Comparison of ENCODE assay signal across 23 cellular contexts in the genomic region with DNA sequence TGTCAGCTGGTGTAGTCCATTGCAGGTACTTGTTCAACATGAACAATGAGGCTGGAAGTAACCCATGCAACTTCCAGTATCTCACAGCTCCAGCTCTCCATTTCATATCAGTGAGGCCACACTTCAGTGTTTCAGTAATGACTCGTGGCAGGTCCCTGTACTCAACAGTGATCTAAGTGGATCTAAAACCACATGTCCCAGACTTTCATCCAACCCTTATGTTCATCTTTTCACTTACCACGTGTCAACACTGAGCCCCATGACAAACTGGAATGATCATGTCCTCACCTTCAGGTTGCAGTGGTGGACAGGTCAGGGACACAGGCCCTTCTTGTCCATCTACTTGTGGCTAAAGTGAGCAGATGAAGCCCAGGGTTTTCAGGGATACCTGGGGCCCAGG.
A peak's percentile ranks its signal among the peaks of the same experiment; 100 is the strongest.
DNase-seq lines count a peak whose midpoint lies in the region; ATAC-seq, FAIRE-seq and TF ChIP-seq lines count a peak whose summit lies in the region.
"Had no signal": no experiment of that assay in that cellular context is flagged by ENCODE, and none has a peak within 500 bp of the region (broad histone marks: within the 10 kb centered on the region; RNA-seq: fewer than 3 reads in every experiment).

No MANE protein-coding gene starts in this region.

- peak; percentile 98 for FAIRE-seq in bronchial epithelial cell (lab: Jason Lieb, UNC)
- FAIRE-seq: A204.1, G401.6, GM12892, H1 had no signal

- WGBS in trophoblast cell (ENCODE audit: extremely low coverage, insufficient coverage, insufficient read length), result no CpG with 5 or more reads among the region's 2 CpGs

- CTCF ChIA-PET in activated CD4-positive, alpha-beta T cell treated with anti-CD3 and anti-CD28 coated beads for 36 hours (lab: Charles Lee), result no interaction called here

- H2AFZ ChIP-seq in trophoblast cell (ENCODE audit: insufficient read depth, low read length, poor library complexity), result no peak overlapping the region
- H2AFZ ChIP-seq: GM23248 had no signal

- H4K12ac ChIP-seq in trophoblast cell (ENCODE audit: low read depth, low read length), result no peak overlapping the region

- H3K36me3 ChIP-seq in bronchial epithelial cell (ENCODE audit: control insufficient read depth, insufficient read depth, low read length) (no peaks in the 10 kb centered on the region), trophoblast cell (ENCODE audit: control insufficient read depth in 1 of 2, insufficient read depth in 2 of 2, low read length in 2 of 2) (no peaks in the 10 kb centered on the region)
- H3K36me3 ChIP-seq: BLaER1 had no signal

- H3K27me3 Mint-ChIP-seq in activated CD4-positive, alpha-beta T cell treated with anti-CD3 and anti-CD28 coated beads, Interleukin-2, amount 10 ng/mL, durations not matched to agents 24 days and 14 days, result peaks cover 18% of the 10 kb centered on the region
- H3K27me3 Mint-ChIP-seq in activated CD4-positive, alpha-beta T cell treated with anti-CD3 and anti-CD28 coated beads for 36 hours, result peaks cover 17% of the 10 kb centered on the region

- H3K9me3 Mint-ChIP-seq in activated CD4-positive, alpha-beta T cell treated with anti-CD3 and anti-CD28 coated beads, Interleukin-2, amount 10 ng/mL, durations not matched to agents 24 days and 14 days, result no peaks in the 10 kb centered on the region
- peaks cover 6% of the 10 kb centered on the region for H3K9me3 Mint-ChIP-seq in activated CD4-positive, alpha-beta T cell treated with anti-CD3 and anti-CD28 coated beads for 36 hours (ENCODE audit: low read depth)

- H3K27ac ChIP-seq in trophoblast cell (ENCODE audit: low read depth, low read length) (no peak overlapping the region), caudate nucleus (ENCODE audit: low read depth, low read length) (no peak overlapping the region)
- H3K27ac ChIP-seq: 22Rv1, BLaER1, C4-2B, GM23248 had no signal

- peaks cover 2% of the 10 kb centered on the region for H3K9me3 ChIP-seq in trophoblast cell (ENCODE audit: insufficient read depth, low read depth, low read length)

- no peak for ATAC-seq in activated CD4-positive, alpha-beta T cell treated with anti-CD3 and anti-CD28 coated beads for 36 hours
- no peak for ATAC-seq in HG02763 (IDR thresholded peaks at IDR 0.05; ENCODE audit: unreplicated experiment)
- ATAC-seq: CD8-positive, alpha-beta T cell had no signal

- no peak for TF ChIP-seq CTCF in bronchial epithelial cell (IDR thresholded peaks at IDR 0.05; ENCODE audit: insufficient read depth, low read length, severe bottlenecking)

- H3K9ac ChIP-seq in trophoblast cell (ENCODE audit: low read length), result no peak overlapping the region
- H3K9ac ChIP-seq: BLaER1, GM23248 had no signal

- H3K14ac ChIP-seq in trophoblast cell (ENCODE audit: low read length), result no peak overlapping the region

- DNase-seq in activated CD4-positive, alpha-beta T cell treated with anti-CD3 and anti-CD28 coated beads, Interleukin-2, amount 10 ng/mL, durations not matched to agents 24 days and 14 days, result peak; percentile 47
- DNase-seq in activated CD4-positive, alpha-beta T cell treated with anti-CD3 and anti-CD28 coated beads for 36 hours, result no peak
- no peak for DNase-seq in bronchial epithelial cell (ENCODE audit: low read depth)
- DNase-seq in trophoblast cell, result no peak
- DNase-seq in KG1 (lab: John Stamatoyannopoulos, UW), result no peak
- DNase-seq in caudate nucleus (lab: John Stamatoyannopoulos, UW), result no peak
- DNase-seq: Caco-2; CD4-positive, CD25-positive, alpha-beta regulatory T cell; CD8-positive, alpha-beta T cell; DMS153; DND-41; GM23248; H7; HCEC 1CT had no signal

- no peak overlapping the region for H2BK5ac ChIP-seq in trophoblast cell (ENCODE audit: low read depth, low read length, poor library complexity)

- H2BK120ac ChIP-seq in trophoblast cell (ENCODE audit: insufficient read depth, low read length, poor library complexity), result no peak overlapping the region

- no peak overlapping the region for H3K4ac ChIP-seq in trophoblast cell (ENCODE audit: low read depth, low read length)

- H3K79me2 ChIP-seq in trophoblast cell (ENCODE audit: control insufficient read depth, insufficient read depth, low read length, poor library complexity), result no peaks in the 10 kb centered on the region

- H4K8ac ChIP-seq in trophoblast cell (ENCODE audit: low read depth, low read length), result no peak overlapping the region

- no peaks in the 10 kb centered on the region for H3K4me1 Mint-ChIP-seq in activated CD4-positive, alpha-beta T cell treated with anti-CD3 and anti-CD28 coated beads, Interleukin-2, amount 10 ng/mL, durations not matched to agents 24 days and 14 days
- H3K4me1 Mint-ChIP-seq in activated CD4-positive, alpha-beta T cell treated with anti-CD3 and anti-CD28 coated beads for 36 hours, result no peaks in the 10 kb centered on the region
- H3K4me1 Mint-ChIP-seq: B cell; CD4-positive, CD25-positive, alpha-beta regulatory T cell had no signal

- peaks cover 0 to 2% of the 10 kb centered on the region in 2 experiments for H3K4me1 ChIP-seq in trophoblast cell (ENCODE audit: control insufficient read depth in 1 of 2, insufficient read depth in 2 of 2, low read length in 2 of 2)
- H3K4me1 ChIP-seq: Caco-2 had no signal

- POLR2A ChIA-PET in activated CD4-positive, alpha-beta T cell treated with anti-CD3 and anti-CD28 coated beads for 36 hours (lab: Charles Lee), result no interaction called here

- H3K79me1 ChIP-seq in trophoblast cell (ENCODE audit: low read length), result no peaks in the 10 kb centered on the region

- no peak overlapping the region for H3K27ac Mint-ChIP-seq in activated CD4-positive, alpha-beta T cell treated with anti-CD3 and anti-CD28 coated beads, Interleukin-2, amount 10 ng/mL, durations not matched to agents 24 days and 14 days
- no peak overlapping the region for H3K27ac Mint-ChIP-seq in activated CD4-positive, alpha-beta T cell treated with anti-CD3 and anti-CD28 coated beads for 36 hours
- H3K27ac Mint-ChIP-seq: B cell; CD4-positive, CD25-positive, alpha-beta regulatory T cell; CD8-positive, alpha-beta T cell had no signal

- H4K91ac ChIP-seq in trophoblast cell (ENCODE audit: low read depth, low read length), result no peak overlapping the region

- H3K23ac ChIP-seq in trophoblast cell (ENCODE audit: low read length), result no peak overlapping the region

- no peak overlapping the region for H3K4me3 Mint-ChIP-seq in activated CD4-positive, alpha-beta T cell treated with anti-CD3 and anti-CD28 coated beads, Interleukin-2, amount 10 ng/mL, durations not matched to agents 24 days and 14 days
- H3K4me3 Mint-ChIP-seq in activated CD4-positive, alpha-beta T cell treated with anti-CD3 and anti-CD28 coated beads for 36 hours, result no peak overlapping the region
- H3K4me3 Mint-ChIP-seq: B cell; CD4-positive, CD25-positive, alpha-beta regulatory T cell; CD8-positive, alpha-beta T cell had no signal

- H3K36me3 Mint-ChIP-seq in activated CD4-positive, alpha-beta T cell treated with anti-CD3 and anti-CD28 coated beads, Interleukin-2, amount 10 ng/mL, durations not matched to agents 24 days and 14 days (ENCODE audit: low read depth), result no peaks in the 10 kb centered on the region
- no peaks in the 10 kb centered on the region for H3K36me3 Mint-ChIP-seq in activated CD4-positive, alpha-beta T cell treated with anti-CD3 and anti-CD28 coated beads for 36 hours (ENCODE audit: low read depth)
- H3K36me3 Mint-ChIP-seq: CD4-positive, CD25-positive, alpha-beta regulatory T cell; CD8-positive, alpha-beta T cell had no signal

- H3K4me3 ChIP-seq in bronchial epithelial cell (ENCODE audit: low read depth, low read length), result no peak overlapping the region
- H3K4me3 ChIP-seq in trophoblast cell (ENCODE audit: low read depth, low read length), result peak overlapping the region; percentile 13
- H3K4me3 ChIP-seq: BLaER1, GM23248 had no signal

- H3K18ac ChIP-seq in trophoblast cell (ENCODE audit: low read length), result no peak overlapping the region

- no peak overlapping the region for H3K4me2 ChIP-seq in trophoblast cell (ENCODE audit: low read length)
- H3K4me2 ChIP-seq: BLaER1 had no signal

- H2AK5ac ChIP-seq in trophoblast cell (ENCODE audit: low read length), result no peak overlapping the region

- intact Hi-C loops in activated CD4-positive, alpha-beta T cell treated with anti-CD3 and anti-CD28 coated beads, Interleukin-2, amount 10 ng/mL, durations not matched to agents 24 days and 14 days (cut with micrococcal nuclease), result no loop called here
- intact Hi-C loops in activated CD4-positive, alpha-beta T cell treated with anti-CD3 and anti-CD28 coated beads for 36 hours (cut with DNase I, micrococcal nuclease), result no loop called here

- H2BK12ac ChIP-seq in trophoblast cell (ENCODE audit: low read length), result no peak overlapping the region

- H3K27me3 ChIP-seq in bronchial epithelial cell (ENCODE audit: control insufficient read depth, insufficient read depth, low read length), result peaks cover 6% of the 10 kb centered on the region
- H3K27me3 ChIP-seq in trophoblast cell (ENCODE audit: insufficient read depth, low read length), result no peaks in the 10 kb centered on the region
- H3K27me3 ChIP-seq: BLaER1 had no signal
